ENCODE assay signal across 8 cellular contexts in the genomic region with DNA sequence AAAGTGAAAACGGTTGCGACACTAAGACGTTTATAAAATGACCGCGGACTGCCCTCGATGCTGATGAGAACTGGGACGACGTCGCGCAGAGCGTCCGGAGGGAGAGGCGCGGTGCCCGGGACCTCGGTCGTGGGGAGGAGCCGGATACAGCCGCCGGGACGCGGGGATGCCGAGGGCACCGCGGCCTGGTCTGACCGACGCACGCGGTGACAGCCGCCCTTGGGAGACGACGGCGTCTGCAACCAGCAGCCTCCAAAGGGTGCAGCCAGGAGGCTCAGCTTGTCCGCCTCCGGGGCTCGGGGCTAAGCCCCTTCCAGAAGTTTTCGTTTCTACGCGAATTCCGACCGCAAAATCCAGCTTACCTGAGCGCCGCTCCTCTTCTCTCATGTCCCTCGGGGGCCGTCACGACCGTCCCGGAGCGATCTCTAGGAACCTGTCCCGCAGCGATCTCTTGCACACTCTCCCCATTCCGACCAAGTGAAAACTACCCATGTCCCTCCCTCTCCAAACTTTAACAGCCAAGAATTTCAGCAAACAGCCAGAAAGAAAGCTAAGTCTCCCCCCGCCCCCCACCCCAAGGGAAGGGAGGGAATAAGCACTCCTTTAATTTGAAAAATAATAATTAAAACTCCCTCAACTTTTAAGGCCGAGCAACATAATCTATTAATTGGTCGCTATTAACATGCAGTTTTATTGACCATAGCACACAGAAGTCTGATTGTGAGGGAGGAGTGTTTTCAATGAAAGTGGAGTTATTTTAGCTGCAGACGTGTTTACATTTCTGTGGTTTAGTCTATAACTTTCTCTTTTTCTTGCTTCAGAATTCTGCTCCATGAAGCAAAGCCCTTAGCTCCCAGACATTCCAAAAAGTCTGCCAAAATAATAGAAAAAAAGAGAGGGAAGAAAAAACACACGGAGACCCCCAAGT.
DNase-seq lines count a peak whose midpoint lies in the region; TF ChIP-seq lines count a peak whose summit lies in the region.

No MANE protein-coding gene starts in this region.

- WGBS in adrenal gland, 4 donors: 2 to 5% (median 3%) methylated on average over 36 to 57 of the region's 57 CpGs
- 3 to 5% (median 5%) methylated on average over 53 to 57 of the region's 57 CpGs for WGBS in spleen, 5 donors

- H3K4me3 ChIP-seq in adrenal gland: peak overlapping the region in 1 of 4 donors; percentile 52
- peak overlapping the region; percentile 55 for H3K4me3 ChIP-seq in iPS-15b (ENCODE audit: low read depth, low read length)
- H3K4me3 ChIP-seq in spleen: peak overlapping the region; percentile 43 to 78 (median 56)

- H3K27me3 ChIP-seq in adrenal gland (peaks cover 35% of the 10 kb centered on the region), iPS-15b (ENCODE audit: control insufficient read depth, insufficient read depth, low read length) (peaks cover 40% of the 10 kb centered on the region), spleen (replicated peaks in 1 of 7) (peaks cover 0 to 60% (median 21%) of the 10 kb centered on the region in 7 donors)

- no peak for DNase-seq in activated naive CD4-positive, alpha-beta T cell treated with anti-CD3 and anti-CD28 coated beads, Interleukin-2, amount 50 U/mL, for 16 hours
- peak in 5 of 7 donors; percentile 18 to 55 (median 24) for DNase-seq in adrenal gland
- peak; percentile 76 for DNase-seq in spleen
- no peak for DNase-seq in 8988T
- no peak for DNase-seq in SHP77 (lab: John Stamatoyannopoulos, UW)
- no peak for DNase-seq in DMS79 treated with DMSO at 0.1 percent for 48 hours (lab: John Stamatoyannopoulos, UW)

- intact Hi-C loops in adrenal gland (cut with DNase I): no loop called here
- intact Hi-C loops in spleen (cut with DNase I; ENCODE audit: low total_unique reads): no loop called here

- H3K27ac ChIP-seq in adrenal gland (peak overlapping the region in 2 of 5 donors; percentile 44 to 53), spleen (peak overlapping the region; percentile 42 to 75 (median 54))

- peaks cover 13% of the 10 kb centered on the region for H3K4me1 Mint-ChIP-seq in activated naive CD4-positive, alpha-beta T cell treated with anti-CD3 and anti-CD28 coated beads, Interleukin-2, amount 50 U/mL, for 24 hours

- TF ChIP-seq POLR2A in adrenal gland (IDR thresholded peaks at IDR 0.05): no peak
- TF ChIP-seq POLR2A in spleen (IDR thresholded peaks at IDR 0.05): no peak

- H3K9me3 ChIP-seq in adrenal gland (replicated peaks in 1 of 3) (no peaks in the 10 kb centered on the region), iPS-15b (ENCODE audit: control insufficient read depth, insufficient read depth, low read length) (no peaks in the 10 kb centered on the region), spleen (no peaks in the 10 kb centered on the region)

- H3K27me3 Mint-ChIP-seq in activated naive CD4-positive, alpha-beta T cell treated with anti-CD3 and anti-CD28 coated beads, Interleukin-2, amount 50 U/mL, for 24 hours: peaks cover 46% of the 10 kb centered on the region

- no peaks in the 10 kb centered on the region for H3K9me3 Mint-ChIP-seq in activated naive CD4-positive, alpha-beta T cell treated with anti-CD3 and anti-CD28 coated beads, Interleukin-2, amount 50 U/mL, for 24 hours

- no peak overlapping the region for H3K9ac ChIP-seq in iPS-15b (ENCODE audit: low read depth, low read length)

- no peak overlapping the region for H3K27ac Mint-ChIP-seq in activated naive CD4-positive, alpha-beta T cell treated with anti-CD3 and anti-CD28 coated beads, Interleukin-2, amount 50 U/mL, for 24 hours

- H3K4me1 ChIP-seq in adrenal gland (replicated peaks in 1 of 2) (no peaks in the 10 kb centered on the region), iPS-15b (ENCODE audit: control insufficient read depth, insufficient read depth, low read length) (peaks cover 7% of the 10 kb centered on the region), spleen (peaks cover 9 to 28% (median 21%) of the 10 kb centered on the region in 6 donors)

- H3K36me3 Mint-ChIP-seq in activated naive CD4-positive, alpha-beta T cell treated with anti-CD3 and anti-CD28 coated beads, Interleukin-2, amount 50 U/mL, for 24 hours: peaks cover 1% of the 10 kb centered on the region

- TF ChIP-seq CTCF in adrenal gland (IDR thresholded peaks at IDR 0.05) (no peak), spleen (IDR thresholded peaks at IDR 0.05 in 8 of 11, conservative IDR thresholded peaks at IDR 0.05 in 3 of 11) (no peak)

- peak overlapping the region; percentile 80 for H3K4me3 Mint-ChIP-seq in activated naive CD4-positive, alpha-beta T cell treated with anti-CD3 and anti-CD28 coated beads, Interleukin-2, amount 50 U/mL, for 24 hours

- H3K36me3 ChIP-seq in adrenal gland (replicated peaks in 1 of 2): no peaks in the 10 kb centered on the region
- no peaks in the 10 kb centered on the region for H3K36me3 ChIP-seq in iPS-15b (ENCODE audit: control insufficient read depth, insufficient read depth, low read length)
- H3K36me3 ChIP-seq in spleen: no peaks in the 10 kb centered on the region

Comparison
In these comparisons a context has a peak if more than half of its experiments do, and no peak if none do; other contexts are left out.
1. DNase-seq: peak in adrenal gland (5 of 7) and spleen (single experiment); none in activated naive CD4-positive, alpha-beta T cell treated with anti-CD3 and anti-CD28 coated beads, Interleukin-2, amount 50 U/mL, for 16 hours (single experiment), 8988T (single experiment), SHP77 (0 of 2) and DMS79 treated with DMSO at 0.1 percent for 48 hours (single experiment).